7 cellular contexts compared by ENCODE assay signal in the genomic region with DNA sequence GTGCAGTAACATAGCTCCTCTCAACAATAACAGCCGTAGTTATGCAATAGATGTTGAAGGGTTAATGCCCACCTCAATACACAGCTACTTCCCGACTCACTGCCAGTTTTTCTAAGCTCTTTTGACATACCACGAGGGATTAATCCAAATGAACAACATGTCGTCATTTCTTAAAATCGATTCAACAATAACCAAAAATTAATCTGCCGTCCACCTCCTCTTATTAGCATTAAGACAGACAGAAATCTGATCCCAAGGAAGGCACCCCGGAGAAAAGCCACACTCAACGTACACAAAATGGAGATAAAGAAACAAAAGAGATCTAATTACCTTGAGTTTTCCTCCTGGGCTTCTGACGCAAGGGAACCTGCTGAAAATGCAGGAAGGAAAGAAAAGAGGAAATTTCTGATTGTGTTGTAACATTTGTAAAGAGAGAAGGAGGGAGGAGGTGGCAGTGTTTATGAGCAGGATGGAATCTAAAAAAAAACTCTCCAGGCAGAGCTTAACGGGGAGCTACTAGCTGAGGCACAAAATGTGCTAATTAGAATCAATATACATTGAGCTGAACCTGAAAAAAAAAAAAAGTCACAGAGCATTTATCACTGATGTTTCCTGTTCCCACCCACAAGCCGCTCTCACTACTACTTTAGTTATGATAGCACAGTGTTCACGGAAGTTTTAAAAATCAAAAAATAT.
A peak's percentile ranks its signal among the peaks of the same experiment; 100 is the strongest.
DNase-seq lines count a peak whose midpoint lies in the region; ATAC-seq and TF ChIP-seq lines count a peak whose summit lies in the region.

No MANE protein-coding gene starts in this region.

- H3K27ac ChIP-seq in psoas muscle = no peak overlapping the region

- no peaks in the 10 kb centered on the region for H3K9me3 Mint-ChIP-seq in chondrocyte (ENCODE audit: low read depth)

- peaks cover 2% of the 10 kb centered on the region for H3K27me3 Mint-ChIP-seq in chondrocyte (ENCODE audit: low read depth)

- no peaks in the 10 kb centered on the region for H3K36me3 ChIP-seq in psoas muscle (ENCODE audit: insufficient read depth in 1 of 2, low read depth in 1 of 2)

- H3K27ac Mint-ChIP-seq in chondrocyte (ENCODE audit: unreplicated experiment) = no peak overlapping the region

- intact Hi-C loops in psoas muscle (cut with DNase I) = no loop called here

- TF ChIP-seq CTCF in chondrocyte (IDR thresholded peaks at IDR 0.05) = no peak
- TF ChIP-seq CTCF in psoas muscle (IDR thresholded peaks at IDR 0.05) = no peak

- peak overlapping the region; percentile 46 for H3K4me3 Mint-ChIP-seq in chondrocyte (ENCODE audit: unreplicated experiment)

- H3K9me3 ChIP-seq in psoas muscle = no peaks in the 10 kb centered on the region

- peak; percentile 81 for DNase-seq in NCI-H146 treated with DMSO at 0.1 percent for 48 hours (lab: John Stamatoyannopoulos, UW; ENCODE audit: unreplicated experiment)
- DNase-seq in chondrocyte (ENCODE audit: low spot score) = no peak
- no peak for DNase-seq in psoas muscle
- DNase-seq in NCI-H2227 treated with DMSO at 0.1 percent for 48 hours (lab: John Stamatoyannopoulos, UW) = no peak
- no peak for DNase-seq in cerebellum (ENCODE audit: low spot score)

- peak overlapping the region; percentile 34 for H3K4me3 ChIP-seq in psoas muscle

- no peaks in the 10 kb centered on the region for H3K4me1 ChIP-seq in psoas muscle

- H3K36me3 Mint-ChIP-seq in chondrocyte (ENCODE audit: low read depth) = no peaks in the 10 kb centered on the region

- 20 to 24% (median 23%) methylated on average over 12 of the region's 12 CpGs for WGBS in psoas muscle, 3 donors

- H3K27me3 ChIP-seq in psoas muscle (ENCODE audit: insufficient read depth in 3 of 3, low read length in 2 of 3) = peaks cover 0 to 2% (median 0%) of the 10 kb centered on the region in 3 donors

- peak; percentile 39 for ATAC-seq in GM18907 (IDR thresholded peaks at IDR 0.05; ENCODE audit: unreplicated experiment)
- ATAC-seq in HG02610 (IDR thresholded peaks at IDR 0.05; ENCODE audit: unreplicated experiment) = peak; percentile 22
- no peak for ATAC-seq in psoas muscle

- H3K4me1 Mint-ChIP-seq in chondrocyte (ENCODE audit: low read depth) = peaks cover 5% of the 10 kb centered on the region

Comparison
In these comparisons a context has a peak if more than half of its experiments do, and no peak if none do; other contexts are left out.
1. ATAC-seq: peak in GM18907 (single experiment) and HG02610 (single experiment); none in psoas muscle (0 of 4).